1 cellular context compared by ENCODE assay signal in genomic region chr6:18997375-18997826, GRCh38.
TF ChIP-seq lines count a peak whose summit lies in the region.

No MANE protein-coding gene starts in this region.

TF ChIP-seq in HCT116, 20 proteins besides CTCF, POLR2A, EP300 and RAD21 (continued from another document):
- TF ChIP-seq EZH2 (IDR thresholded peaks at IDR 0.05) (no peak), YY1 (IDR thresholded peaks at IDR 0.05; ENCODE audit: extremely low read depth, insufficient replicate concordance, low read depth, low read length) (no peak), FOSL1 (IDR thresholded peaks at IDR 0.05; ENCODE audit: low read depth) (no peak), CEBPB (IDR thresholded peaks at IDR 0.05; ENCODE audit: low read depth) (no peak)
TF ChIP-seq in HCT116: peak in this region for 0.
